Comparison of ENCODE assay signal across 8 cellular contexts in genomic region chr4:186839122-186840037, GRCh38.
DNase-seq lines count a peak whose midpoint lies in the region; ATAC-seq, FAIRE-seq and TF ChIP-seq lines count a peak whose summit lies in the region.

No MANE protein-coding gene starts in this region.

- intact Hi-C loops in stomach (cut with DNase I; ENCODE audit: low total_unique reads) = no loop called here

- H3K9me3 ChIP-seq in stomach = no peaks in the 10 kb centered on the region

- H3K27ac ChIP-seq in stomach = peak overlapping the region; percentile 1 to 84 (median 79)

- no peak for TF ChIP-seq EP300 in stomach (IDR thresholded peaks at IDR 0.05)

- DNase-seq in HTR-8/SVneo (ENCODE audit: insufficient read length, low spot score) = no peak
- DNase-seq in stomach = no peak
- no peak for DNase-seq in NCI-H128 (lab: John Stamatoyannopoulos, UW; ENCODE audit: unreplicated experiment)
- DNase-seq in NCI-H748 treated with DMSO at 0.1 percent for 48 hours (lab: John Stamatoyannopoulos, UW) = no peak
- DNase-seq in NCI-H345 treated with DMSO at 0.1 percent for 48 hours (lab: John Stamatoyannopoulos, UW; ENCODE audit: unreplicated experiment) = no peak
- no peak for DNase-seq in occipital lobe (lab: John Stamatoyannopoulos, UW)

- peak; percentile 85 for ATAC-seq in GM19463 (IDR thresholded peaks at IDR 0.05; ENCODE audit: unreplicated experiment)
- ATAC-seq in esophagus mucosa = peak; percentile 32

- H3K36me3 ChIP-seq in stomach = no peaks in the 10 kb centered on the region

- TF ChIP-seq POLR2A in stomach (IDR thresholded peaks at IDR 0.05) = no peak

- FAIRE-seq in HTR-8/SVneo (lab: Jason Lieb, UNC) = peak; percentile 85

- H3K4me3 ChIP-seq in stomach = peak overlapping the region in 1 of 4 donors; percentile 26

- H3K27me3 ChIP-seq in stomach = no peaks in the 10 kb centered on the region

- 54 to 79% (median 71%) methylated on average over 11 of the region's 11 CpGs for WGBS in stomach, 5 donors

- peaks cover 0 to 11% (median 3%) of the 10 kb centered on the region in 4 donors for H3K4me1 ChIP-seq in stomach

- TF ChIP-seq CTCF in stomach (IDR thresholded peaks at IDR 0.05) = no peak
